29 cellular contexts compared by ENCODE assay signal in the genomic region with DNA sequence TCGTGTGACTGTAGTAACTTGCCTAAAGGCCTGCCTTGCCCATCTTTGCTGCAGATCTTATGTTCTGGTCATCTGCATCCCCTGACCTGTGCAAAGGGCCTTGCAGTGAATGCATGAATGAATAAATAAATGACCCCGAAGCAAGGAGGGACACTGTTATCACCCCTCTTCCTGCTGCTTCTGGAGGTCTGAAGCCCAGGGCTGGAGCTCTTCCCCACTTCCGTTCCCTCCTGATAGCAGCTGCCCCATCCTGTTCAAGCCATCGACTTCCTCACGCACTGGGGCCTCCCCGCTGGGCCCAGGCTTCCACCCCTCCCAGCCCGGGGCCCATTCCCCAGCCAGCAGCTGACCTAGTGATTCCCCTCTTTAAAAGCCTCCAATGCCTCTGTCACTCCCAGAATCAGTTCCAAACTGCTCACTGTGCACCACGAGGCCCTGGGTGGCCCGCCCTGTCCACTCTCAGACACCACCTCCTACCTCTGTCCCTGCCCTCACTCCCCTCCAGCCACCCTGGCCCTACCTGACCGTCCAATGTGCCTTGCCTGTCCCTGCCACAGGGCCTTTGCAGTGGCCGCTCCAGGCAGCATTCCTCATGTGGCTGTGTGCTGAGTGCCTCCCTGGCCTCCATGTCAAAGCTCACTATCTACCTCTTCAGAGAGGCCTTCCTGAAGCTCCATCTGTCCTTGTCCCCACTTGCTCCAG.
DNase-seq lines count a peak whose midpoint lies in the region; ATAC-seq, FAIRE-seq and TF ChIP-seq lines count a peak whose summit lies in the region.
"Had no signal": no experiment of that assay in that cellular context is flagged by ENCODE, and none has a peak within 500 bp of the region (broad histone marks: within the 10 kb centered on the region; RNA-seq: fewer than 3 reads in every experiment).

No MANE protein-coding gene starts in this region.

- no peak overlapping the region for H3K4me3 Mint-ChIP-seq in natural killer cell treated with Interleukin-12 subunit alpha and Interleukin-12 subunit beta and Interleukin-15 and Interleukin-18, amount 100 ng/mL, for 72 hours
- no peak overlapping the region for H3K4me3 Mint-ChIP-seq in natural killer cell
- H3K4me3 Mint-ChIP-seq in endothelial cell (ENCODE audit: unreplicated experiment): peak overlapping the region; percentile 21
- H3K4me3 Mint-ChIP-seq: HFFc6 had no signal

- no peaks in the 10 kb centered on the region for H3K9me3 Mint-ChIP-seq in natural killer cell treated with Interleukin-12 subunit alpha and Interleukin-12 subunit beta and Interleukin-15 and Interleukin-18, amount 100 ng/mL, for 72 hours
- H3K9me3 Mint-ChIP-seq in natural killer cell: no peaks in the 10 kb centered on the region
- H3K9me3 Mint-ChIP-seq in endothelial cell (ENCODE audit: unreplicated experiment): no peaks in the 10 kb centered on the region
- H3K9me3 Mint-ChIP-seq: HFFc6 had no signal

- no peak for TF ChIP-seq POLR2A in H54 (IDR thresholded peaks at IDR 0.05; ENCODE audit: low read depth, low read length)

- H3K27ac Mint-ChIP-seq in natural killer cell treated with Interleukin-12 subunit alpha and Interleukin-12 subunit beta and Interleukin-15 and Interleukin-18, amount 100 ng/mL, for 72 hours: no peak overlapping the region
- H3K27ac Mint-ChIP-seq in natural killer cell (no peak overlapping the region), endothelial cell (ENCODE audit: unreplicated experiment) (no peak overlapping the region)
- H3K27ac Mint-ChIP-seq: HFFc6 had no signal

- DNase-seq in natural killer cell treated with Interleukin-12 subunit alpha and Interleukin-12 subunit beta and Interleukin-15 and Interleukin-18, amount 100 ng/mL, for 72 hours (ENCODE audit: low spot score): peak; percentile 35
- no peak for DNase-seq in natural killer cell
- no peak for DNase-seq in SK-N-MC (ENCODE audit: low read depth, low spot score)
- no peak for DNase-seq in endothelial cell (ENCODE audit: low spot score)
- no peak for DNase-seq in H54 (ENCODE audit: insufficient read length, low spot score)
- DNase-seq in activated T-cell treated with anti-CD3 and anti-CD28 coated beads, Interleukin-2, amount 50 U/mL, for 1 hour: no peak
- DNase-seq: 8988T; AML-193; Caco-2; DMS 273 treated with DMSO at 0.1 percent for 48 hours; DMS79 treated with DMSO at 0.1 percent for 48 hours; GOT3; HFFc6; IMR-90; MV-4-11; NCI-H1694; NCI-H2081; NCI-H2171; NCI-H345; NCI-H524; NCI-H774; NK-92 treated with Interleukin-12 subunit alpha and Interleukin-12 subunit beta, amount 100 ng/mL, for 24 hours; SJCRH30; T-helper 1 cell had no signal

- H3K9ac ChIP-seq in SK-N-MC (ENCODE audit: insufficient read length): no peak overlapping the region

- no peaks in the 10 kb centered on the region for H3K36me3 Mint-ChIP-seq in natural killer cell treated with Interleukin-12 subunit alpha and Interleukin-12 subunit beta and Interleukin-15 and Interleukin-18, amount 100 ng/mL, for 72 hours
- H3K36me3 Mint-ChIP-seq in natural killer cell (no peaks in the 10 kb centered on the region), endothelial cell (ENCODE audit: low read depth, unreplicated experiment) (no peaks in the 10 kb centered on the region)

- intact Hi-C loops in natural killer cell (cut with micrococcal nuclease): no loop called here

- FAIRE-seq in H54 (lab: Jason Lieb, UNC): no peak
- FAIRE-seq: GM12892, HTR-8/SVneo, RCC 7860 had no signal

- peaks cover 25% of the 10 kb centered on the region; the same call in 1 of the 2 replicates for H3K36me3 ChIP-seq in SK-N-MC (ENCODE audit: insufficient read depth, low read length)

- peak in 1 of 2 donors; percentile 39 for ATAC-seq in natural killer cell treated with Interleukin-12 subunit alpha and Interleukin-12 subunit beta and Interleukin-15 and Interleukin-18, amount 100 ng/mL, for 72 hours
- no peak for ATAC-seq in natural killer cell
- ATAC-seq in HG02884 (IDR thresholded peaks at IDR 0.05; ENCODE audit: unreplicated experiment): no peak
- ATAC-seq in HG03520 (IDR thresholded peaks at IDR 0.05; ENCODE audit: unreplicated experiment): no peak

- TF ChIP-seq CTCF in natural killer cell (IDR thresholded peaks at IDR 0.05) (no peak), endothelial cell (IDR thresholded peaks at IDR 0.05; ENCODE audit: unreplicated experiment) (no peak)

- no peaks in the 10 kb centered on the region for H3K27me3 Mint-ChIP-seq in natural killer cell treated with Interleukin-12 subunit alpha and Interleukin-12 subunit beta and Interleukin-15 and Interleukin-18, amount 100 ng/mL, for 72 hours
- H3K27me3 Mint-ChIP-seq in natural killer cell (ENCODE audit: low read depth in 2 of 2) (no peaks in the 10 kb centered on the region), endothelial cell (ENCODE audit: unreplicated experiment) (peaks cover 4% of the 10 kb centered on the region)

- no peak overlapping the region for H3K4me3 ChIP-seq in SK-N-MC
- H3K4me3 ChIP-seq: SJCRH30 had no signal

- H3K4me1 Mint-ChIP-seq in natural killer cell treated with Interleukin-12 subunit alpha and Interleukin-12 subunit beta and Interleukin-15 and Interleukin-18, amount 100 ng/mL, for 72 hours (ENCODE audit: low read depth in 2 of 2): no peaks in the 10 kb centered on the region
- no peaks in the 10 kb centered on the region for H3K4me1 Mint-ChIP-seq in natural killer cell
- peaks cover 25% of the 10 kb centered on the region for H3K4me1 Mint-ChIP-seq in endothelial cell (ENCODE audit: unreplicated experiment)

- no peaks in the 10 kb centered on the region for H3K9me3 ChIP-seq in SK-N-MC (ENCODE audit: low read depth, low read length)
- H3K9me3 ChIP-seq: Caco-2, SJCRH30 had no signal

- H3K27ac ChIP-seq in SK-N-MC: peak overlapping the region; percentile 31; the same call in 1 of the 2 replicates
- H3K27ac ChIP-seq: SJCRH30 had no signal
